ENCODE assay signal across 8 cellular contexts in genomic region chr5:78899922-78900362, GRCh38.
DNase-seq lines count a peak whose midpoint lies in the region; ATAC-seq, FAIRE-seq and TF ChIP-seq lines count a peak whose summit lies in the region.

No MANE protein-coding gene starts in this region.

- H3K9me3 ChIP-seq in BE2C, result no peaks in the 10 kb centered on the region
- H3K9me3 ChIP-seq in NT2/D1 (ENCODE audit: insufficient read depth, low read length), result no peaks in the 10 kb centered on the region; the same call in 1 of the 2 replicates
- H3K9me3 ChIP-seq in pancreas, result no peaks in the 10 kb centered on the region

- no peaks in the 10 kb centered on the region for H3K27me3 ChIP-seq in BE2C
- no peaks in the 10 kb centered on the region for H3K27me3 ChIP-seq in NT2/D1 (ENCODE audit: insufficient read depth, insufficient read length)
- no peaks in the 10 kb centered on the region for H3K27me3 ChIP-seq in pancreas

- H3K4me1 ChIP-seq in BE2C, result peaks cover 9% of the 10 kb centered on the region
- H3K4me1 ChIP-seq in NT2/D1 (ENCODE audit: insufficient read depth, insufficient read length), result no peaks in the 10 kb centered on the region
- H3K4me1 ChIP-seq in pancreas, result peaks cover 0 to under 1% (median 0%) of the 10 kb centered on the region in 3 donors

- DNase-seq in BE2C, result peak; percentile 65
- peak; percentile 49 for DNase-seq in GM13976 (ENCODE audit: low spot score)
- peak; percentile 50 for DNase-seq in NT2/D1 (ENCODE audit: low read depth, low spot score)
- peak; percentile 59 to 69 for DNase-seq in dermis microvascular lymphatic vessel endothelial cell (ENCODE audit: low read depth in 2 of 2)
- DNase-seq in pancreas, result peak in 4 of 6 donors; percentile 42 to 65 (median 50)
- DNase-seq in HPDE6-E6E7 (ENCODE audit: extremely low spot score), result no peak
- DNase-seq in mesenteric fat pad (ENCODE audit: low spot score), result no peak

- no peak overlapping the region for H3K27ac ChIP-seq in pancreas

- WGBS in pancreas, 2 donors, result 7% methylated on average over 3 of the region's 3 CpGs

- H3K4me3 ChIP-seq in BE2C (ENCODE audit: low read depth, low read length), result no peak overlapping the region
- no peak overlapping the region for H3K4me3 ChIP-seq in NT2/D1 (ENCODE audit: insufficient read length, low read depth)
- H3K4me3 ChIP-seq in pancreas, result no peak overlapping the region

- TF ChIP-seq CTCF in BE2C (IDR thresholded peaks at IDR 0.05; ENCODE audit: low read depth, low read length) (peak; percentile 92), GM13976 (IDR thresholded peaks at IDR 0.05; ENCODE audit: borderline replicate concordance, control extremely low read depth, extremely low read depth, insufficient read depth, missing control alignments) (peak; percentile 39), pancreas (IDR thresholded peaks at IDR 0.05) (peak; percentile 50 to 65 (median 58))

- intact Hi-C loops in pancreas (cut with DNase I), result loop anchor here in 1 of 3 donors (10.0 kb wide), 1 partner anchor 55 kb away; no protein-coding TSS in a partner anchor

- ATAC-seq in pancreas (peak; percentile 69 to 91 (median 86)), GM19324 (IDR thresholded peaks at IDR 0.05; ENCODE audit: low FRiP score, unreplicated experiment) (no peak)

- in situ Hi-C loops in GM13976 (cut with MboI; ENCODE audit: low sequenced_read_pairs, unreplicated experiment), result loop anchor here (5.0 to 10.0 kb wide), 2 partner anchors 62 to 235 kb away; no protein-coding TSS in a partner anchor

- H3K36me3 ChIP-seq in BE2C (no peaks in the 10 kb centered on the region), NT2/D1 (ENCODE audit: insufficient read depth, insufficient read length, low read length) (no peaks in the 10 kb centered on the region), pancreas (no peaks in the 10 kb centered on the region)

- no peak for FAIRE-seq in pancreas (lab: Jason Lieb, UNC)

- H3K9ac ChIP-seq in NT2/D1 (ENCODE audit: insufficient read length, low read depth), result no peak overlapping the region

Comparison
In these comparisons a context has a peak if more than half of its experiments do, and no peak if none do; other contexts are left out.
1. DNase-seq: peak in BE2C (single experiment), GM13976 (single experiment), NT2/D1 (single experiment), dermis microvascular lymphatic vessel endothelial cell (2 of 2) and pancreas (4 of 6); none in HPDE6-E6E7 (single experiment) and mesenteric fat pad (single experiment).
2. CTCF ChIP-seq: peak in every context shown above with its lines; median percentile 92 in BE2C; 58 in pancreas; 39 in GM13976.